Comparison of ENCODE assay signal across 8 cellular contexts in genomic region chr18:49486959-49487710, GRCh38. TPM values are rescaled to one million over a fixed set of nuclear protein-coding genes. Genes with fewer than 3 reads are reported as not detected.
DNase-seq lines count a peak whose midpoint lies in the region; TF ChIP-seq lines count a peak whose summit lies in the region.

Gene C18orf32 (minus strand): TSS chr18:49487234. CDS start chr18:49483748, 3,486 bp downstream.

- H3K27ac ChIP-seq in SK-N-MC (peak within 1 kb of the TSS; percentile 82), temporal lobe (ENCODE audit: low read depth, low read length) (peak within 1 kb of the TSS; percentile 88)

- no peaks in the 10 kb centered on the region for H3K9me3 ChIP-seq in SK-N-MC (ENCODE audit: low read depth, low read length)

- TF ChIP-seq CTCF in HFFc6 (IDR thresholded peaks at IDR 0.05) (no peak), NB4 (IDR thresholded peaks at IDR 0.05; ENCODE audit: low read depth, low read length) (no peak)

- H3K36me3 Mint-ChIP-seq in HFFc6 (ENCODE audit: low read depth), result peaks cover 59% of the 10 kb centered on the region
- H3K36me3 Mint-ChIP-seq in activated naive CD4-positive, alpha-beta T cell treated with anti-CD3 and anti-CD28 coated beads, Interleukin-2, amount 10 ng/mL, durations not matched to agents 7 days and 5 days, result peaks cover 62% of the 10 kb centered on the region

- DNase-seq in GM04503 (ENCODE audit: low read depth), result peak; percentile 55
- DNase-seq in HFFc6, result peak; percentile 93
- peak; percentile 97 for DNase-seq in NB4 (ENCODE audit: low read depth)
- peak; percentile 42 for DNase-seq in SK-N-MC (ENCODE audit: low read depth, low spot score)
- DNase-seq in activated naive CD4-positive, alpha-beta T cell treated with anti-CD3 and anti-CD28 coated beads, Interleukin-2, amount 10 ng/mL, durations not matched to agents 7 days and 5 days, result peak; percentile 96
- DNase-seq in globus pallidus (ENCODE audit: low spot score), result peak; percentile 92
- DNase-seq in occipital lobe (lab: John Stamatoyannopoulos, UW), result peak; percentile 93

- CTCF ChIA-PET in activated naive CD4-positive, alpha-beta T cell treated with anti-CD3 and anti-CD28 coated beads, Interleukin-2, amount 10 ng/mL, durations not matched to agents 7 days and 5 days (lab: Charles Lee), result no interaction called here

- H3K9me3 Mint-ChIP-seq in HFFc6, result no peaks in the 10 kb centered on the region; the same call in 1 of the 2 replicates
- no peaks in the 10 kb centered on the region for H3K9me3 Mint-ChIP-seq in activated naive CD4-positive, alpha-beta T cell treated with anti-CD3 and anti-CD28 coated beads, Interleukin-2, amount 10 ng/mL, durations not matched to agents 7 days and 5 days

- H3K27me3 Mint-ChIP-seq in HFFc6 (ENCODE audit: insufficient read depth), result peaks cover 7% of the 10 kb centered on the region
- H3K27me3 Mint-ChIP-seq in activated naive CD4-positive, alpha-beta T cell treated with anti-CD3 and anti-CD28 coated beads, Interleukin-2, amount 10 ng/mL, durations not matched to agents 7 days and 5 days, result no peaks in the 10 kb centered on the region

- H3K4me3 ChIP-seq in NB4 (ENCODE audit: low read depth, low read length) (peak within 1 kb of the TSS; percentile 73), SK-N-MC (peak within 1 kb of the TSS; percentile 86)

- TF ChIP-seq POLR2A in NB4 (IDR thresholded peaks at IDR 0.05; ENCODE audit: extremely low read depth, insufficient read length), result peak; percentile 77

- H3K4me3 Mint-ChIP-seq in HFFc6, result peak within 1 kb of the TSS; percentile 91
- peak within 1 kb of the TSS; percentile 86 for H3K4me3 Mint-ChIP-seq in activated naive CD4-positive, alpha-beta T cell treated with anti-CD3 and anti-CD28 coated beads, Interleukin-2, amount 10 ng/mL, durations not matched to agents 7 days and 5 days

- H3K4me1 Mint-ChIP-seq in HFFc6 (ENCODE audit: low read depth), result peaks cover 60% of the 10 kb centered on the region
- peaks cover 71% of the 10 kb centered on the region for H3K4me1 Mint-ChIP-seq in activated naive CD4-positive, alpha-beta T cell treated with anti-CD3 and anti-CD28 coated beads, Interleukin-2, amount 10 ng/mL, durations not matched to agents 7 days and 5 days

- peaks cover 57% of the 10 kb centered on the region for H3K36me3 ChIP-seq in SK-N-MC (ENCODE audit: insufficient read depth, low read length)

- peak within 1 kb of the TSS; percentile 88 for H3K9ac ChIP-seq in SK-N-MC (ENCODE audit: insufficient read length)

- peak within 1 kb of the TSS; percentile 87 for H3K27ac Mint-ChIP-seq in HFFc6
- H3K27ac Mint-ChIP-seq in activated naive CD4-positive, alpha-beta T cell treated with anti-CD3 and anti-CD28 coated beads, Interleukin-2, amount 10 ng/mL, durations not matched to agents 7 days and 5 days, result peak within 1 kb of the TSS; percentile 94

RNA-seq across cellular contexts. Expression of gene C18orf32, which starts in this region (rescaled TPM):
- 10 to 100 TPM; 29.8 to 44.5 (median 32.4) TPM for total RNA-seq in HFFc6 (2021; fragmentation: NEBNext Ultra II Directional; extraction: Animal tissue kit (Norgen Biotek cat#: 25700))
- total RNA-seq in occipital lobe (63.2 TPM), temporal lobe (34.9 TPM)

Comparison
In these comparisons a context has a peak if more than half of its experiments do, and no peak if none do; other contexts are left out.
1. Peak in every context shown above with its lines: DNase-seq, H3K4me3 ChIP-seq and H3K27ac ChIP-seq.
2. DNase-seq: peak in every context shown above with its lines; median percentile 97 in NB4; 96 in activated naive CD4-positive, alpha-beta T cell treated with anti-CD3 and anti-CD28 coated beads, Interleukin-2, amount 10 ng/mL, durations not matched to agents 7 days and 5 days; 93 in HFFc6; 93 in occipital lobe; 92 in globus pallidus; 55 in GM04503; 42 in SK-N-MC.